ENCODE assay signal across 11 cellular contexts in genomic region chr19:44757057-44757734, GRCh38. TPM values are rescaled to one million over a fixed set of nuclear protein-coding genes. Genes with fewer than 3 reads are reported as not detected.
DNase-seq lines count a peak whose midpoint lies in the region; ATAC-seq and TF ChIP-seq lines count a peak whose summit lies in the region.
"Had no signal": no experiment of that assay in that cellular context is flagged by ENCODE, and none has a peak within 500 bp of the region (broad histone marks: within the 10 kb centered on the region; RNA-seq: fewer than 3 reads in every experiment).

No MANE protein-coding gene starts in this region.

- intact Hi-C loops in breast epithelium (cut with DNase I; ENCODE audit: low total_unique reads): no loop called here

- in situ Hi-C loops in ACHN (cut with HindIII; ENCODE audit: low pct_ligation_motif_present, low pct_unique_long_range_greater_than_20kb, low sequenced_read_pairs): no loop called here

- H3K4me3 ChIP-seq in breast epithelium: peak overlapping the region; percentile 40 to 62 (median 43)
- H3K4me3 ChIP-seq in iPS-18c (ENCODE audit: insufficient read depth, low read depth, low read length): peak overlapping the region; percentile 69
- H3K4me3 ChIP-seq in rectal smooth muscle tissue (ENCODE audit: low read length): peak overlapping the region; percentile 65

- DNase-seq in EH (ENCODE audit: low read depth) (peak; percentile 56), breast epithelium (ENCODE audit: low spot score in 2 of 2) (no peak), ACHN (no peak), NCI-H510A treated with DMSO at 0.1 percent for 48 hours (lab: John Stamatoyannopoulos, UW) (no peak)
- DNase-seq: cortex of kidney; NCI-H1105; stimulated activated CD4-positive, alpha-beta T cell treated with anti-CD3 and anti-CD28 coated beads, Interleukin-15, amount 100 ng/mL, for 24 hours had no signal

- no peak for TF ChIP-seq POLR2A in breast epithelium (IDR thresholded peaks at IDR 0.05)
- TF ChIP-seq POLR2A in GM18505 (IDR thresholded peaks at IDR 0.05; ENCODE audit: borderline replicate concordance, extremely low read depth, insufficient read depth, insufficient read length): no peak

- TF ChIP-seq CTCF in breast epithelium (IDR thresholded peaks at IDR 0.05): no peak

- H3K27ac ChIP-seq in breast epithelium: peak overlapping the region; percentile 86 to 95
- peak overlapping the region; percentile 88 for H3K27ac ChIP-seq in rectal smooth muscle tissue (ENCODE audit: low read depth, low read length)

- H3K9me3 ChIP-seq in breast epithelium (no peaks in the 10 kb centered on the region), iPS-18c (ENCODE audit: control insufficient read depth, insufficient read depth, low read length) (peaks cover 2% of the 10 kb centered on the region)

- H3K27me3 ChIP-seq in breast epithelium: no peaks in the 10 kb centered on the region
- H3K27me3 ChIP-seq in rectal smooth muscle tissue (ENCODE audit: control insufficient read depth, insufficient read depth, low read length): no peaks in the 10 kb centered on the region

- no peak overlapping the region for H3K9ac ChIP-seq in rectal smooth muscle tissue (ENCODE audit: low read length)

- H3K36me3 ChIP-seq in breast epithelium (no peaks in the 10 kb centered on the region), rectal smooth muscle tissue (ENCODE audit: control insufficient read depth, insufficient read depth, low read length) (peaks cover 17% of the 10 kb centered on the region)

- ATAC-seq in GM18505 (IDR thresholded peaks at IDR 0.05; ENCODE audit: unreplicated experiment): no peak
- ATAC-seq in HG02610 (IDR thresholded peaks at IDR 0.05; ENCODE audit: unreplicated experiment): no peak

- peaks cover 23 to 27% of the 10 kb centered on the region in 2 donors for H3K4me1 ChIP-seq in breast epithelium
- H3K4me1 ChIP-seq in rectal smooth muscle tissue (ENCODE audit: control insufficient read depth, insufficient read depth, low read length): peaks cover 27% of the 10 kb centered on the region

RNA-seq across cellular contexts. Expression of gene BCL3, which starts 8.7 kb away (rescaled TPM):
- 10 to 100 TPM in 2 of 3 donors, 1 to 10 TPM in 1; 4.3 to 37.6 (median 34.4) TPM for total RNA-seq in breast epithelium

RNA-seq across cellular contexts. Expression of gene CBLC, which starts 20.5 kb away (rescaled TPM):
- 10 to 100 TPM in 2 of 3 donors, not detected in 1; 15.7 to 18.1 TPM for total RNA-seq in breast epithelium

RNA-seq across cellular contexts. Expression of gene BCAM, which starts 51.7 kb away (rescaled TPM):
- total RNA-seq in breast epithelium: 100 to 1,000 TPM in 1 of 3 donors, 10 to 100 TPM in 2; 17.1 to 102 (median 75.4) TPM

RNA-seq across cellular contexts. Expression of gene CEACAM16, which starts 58.2 kb away (rescaled TPM):
- total RNA-seq in breast epithelium: not detected
